In genomic region chr3:117629505-117629904, GRCh38 we compare ENCODE assay signal across 18 cellular contexts.
DNase-seq lines count a peak whose midpoint lies in the region; ATAC-seq and TF ChIP-seq lines count a peak whose summit lies in the region.
"Had no signal": no experiment of that assay in that cellular context is flagged by ENCODE, and none has a peak within 500 bp of the region (broad histone marks: within the 10 kb centered on the region; RNA-seq: fewer than 3 reads in every experiment).

No MANE protein-coding gene starts in this region.

- POLR2A ChIA-PET in SK-N-SH (lab: Yijun Ruan, JAX): no interaction called here

- H3K27ac ChIP-seq in SK-N-SH (ENCODE audit: low read depth in 2 of 2, low read length in 1 of 2) (peak overlapping the region; percentile 42 to 96; a peak in 3 of 4 replicates), neural progenitor cell (no peak overlapping the region), dorsolateral prefrontal cortex (no peak overlapping the region), tibial nerve (no peak overlapping the region)
- H3K27ac ChIP-seq: SK-N-MC had no signal

- H3K27me3 Mint-ChIP-seq in neural progenitor cell (ENCODE audit: insufficient read depth, low read depth): peaks cover 2% of the 10 kb centered on the region
- H3K27me3 Mint-ChIP-seq: T-cell had no signal

- H4K20me1 ChIP-seq in SK-N-SH (ENCODE audit: insufficient read depth): no peaks in the 10 kb centered on the region
- H4K20me1 ChIP-seq in neural progenitor cell (ENCODE audit: low read depth): no peaks in the 10 kb centered on the region

- no peak for TF ChIP-seq POLR2A in tibial nerve (IDR thresholded peaks at IDR 0.05)

- no peaks in the 10 kb centered on the region for H3K36me3 ChIP-seq in BE2C
- no peaks in the 10 kb centered on the region for H3K36me3 ChIP-seq in SK-N-SH (replicated peaks in 1 of 2; ENCODE audit: control insufficient read depth in 1 of 2, insufficient read depth in 2 of 2, low read length in 1 of 2)
- no peaks in the 10 kb centered on the region for H3K36me3 ChIP-seq in neural progenitor cell
- H3K36me3 ChIP-seq in tibial nerve: no peaks in the 10 kb centered on the region
- H3K36me3 ChIP-seq: MG63 had no signal

- H3K4me3 ChIP-seq in BE2C (ENCODE audit: low read depth, low read length) (peak overlapping the region; percentile 17), SK-N-SH (ENCODE audit: low read depth in 2 of 2, low read length in 1 of 2) (no peak overlapping the region), neural progenitor cell (no peak overlapping the region), dorsolateral prefrontal cortex (no peak overlapping the region), tibial nerve (no peak overlapping the region)
- H3K4me3 ChIP-seq: MG63, SK-N-MC had no signal

- H3K27me3 ChIP-seq in BE2C (no peaks in the 10 kb centered on the region), SK-N-SH (ENCODE audit: insufficient read depth) (no peaks in the 10 kb centered on the region), neural progenitor cell (no peaks in the 10 kb centered on the region), dorsolateral prefrontal cortex (no peaks in the 10 kb centered on the region), tibial nerve (no peaks in the 10 kb centered on the region)
- H3K27me3 ChIP-seq: MG63 had no signal

- DNase-seq in BE2C (peak; percentile 18), DMS 273 treated with DMSO at 0.1 percent for 48 hours (lab: John Stamatoyannopoulos, UW) (peak; percentile 46), SK-N-SH (peak; percentile 23), neural progenitor cell (ENCODE audit: low spot score) (no peak), dorsolateral prefrontal cortex (no peak), tibial nerve (ENCODE audit: low spot score in 2 of 2) (no peak), EL (no peak)
- DNase-seq: GDM1, H9, Karpas-422, NCI-H1694, OCI-M1, Right ventricle myocardium superior, T-cell had no signal

- no peak; the same call in none of the 2 replicates for TF ChIP-seq RAD21 in SK-N-SH (IDR thresholded peaks at IDR 0.05; ENCODE audit: low read length)

- no peaks in the 10 kb centered on the region for H3K9me3 ChIP-seq in BE2C
- H3K9me3 ChIP-seq in SK-N-SH: no peaks in the 10 kb centered on the region
- no peaks in the 10 kb centered on the region for H3K9me3 ChIP-seq in neural progenitor cell (ENCODE audit: low read depth)
- no peaks in the 10 kb centered on the region for H3K9me3 ChIP-seq in tibial nerve
- H3K9me3 ChIP-seq: MG63 had no signal

- 32% methylated on average over 9 of the region's 9 CpGs for WGBS in SK-N-SH (ENCODE audit: low lambda C conversion rate)
- WGBS in tibial nerve, 2 donors: 73 to 82% methylated on average over 9 of the region's 9 CpGs

- intact Hi-C loops in dorsolateral prefrontal cortex (cut with DNase I): no loop called here

- H3K4me1 ChIP-seq in BE2C: peaks cover 43% of the 10 kb centered on the region
- peaks cover 10 to 45% of the 10 kb centered on the region in 2 experiments; a peak in 3 of 4 replicates for H3K4me1 ChIP-seq in SK-N-SH (ENCODE audit: control insufficient read depth in 1 of 2, insufficient read depth in 2 of 2, low read depth in 1 of 2, low read length in 1 of 2)
- H3K4me1 ChIP-seq in neural progenitor cell: peaks cover 6% of the 10 kb centered on the region
- peaks cover 0 to 14% (median 0%) of the 10 kb centered on the region in 4 donors for H3K4me1 ChIP-seq in tibial nerve

- CTCF ChIA-PET in SK-N-SH (lab: Yijun Ruan, JAX): interaction anchor here (0.7 to 1.4 kb wide), 2 partner anchors 368 to 859 kb away, joined by 4 to 5 read pairs; no protein-coding TSS in a partner anchor

- H2AFZ ChIP-seq in SK-N-SH (ENCODE audit: low read depth): no peak overlapping the region
- no peak overlapping the region for H2AFZ ChIP-seq in neural progenitor cell (replicated peaks)

- H3K9me3 Mint-ChIP-seq in neural progenitor cell: no peaks in the 10 kb centered on the region
- H3K9me3 Mint-ChIP-seq: H9 had no signal

- H3K9ac ChIP-seq in SK-N-SH (no peak overlapping the region), neural progenitor cell (no peak overlapping the region)

- peaks cover 7% of the 10 kb centered on the region for H3K4me1 Mint-ChIP-seq in neural progenitor cell
- H3K4me1 Mint-ChIP-seq: CD14-positive monocyte, T-cell had no signal

- no peaks in the 10 kb centered on the region for H3K36me3 Mint-ChIP-seq in neural progenitor cell
- H3K36me3 Mint-ChIP-seq: CD14-positive monocyte, T-cell had no signal

- H3K9me2 ChIP-seq in SK-N-SH: no peaks in the 10 kb centered on the region

- H3K4me3 Mint-ChIP-seq in neural progenitor cell: no peak overlapping the region
- H3K4me3 Mint-ChIP-seq: CD14-positive monocyte, H9, T-cell had no signal

- H3K4me2 ChIP-seq in SK-N-SH (peak overlapping the region; percentile 59; the same call in 1 of the 2 replicates), neural progenitor cell (no peak overlapping the region)

- no peak for TF ChIP-seq CTCF in BE2C (IDR thresholded peaks at IDR 0.05; ENCODE audit: low read depth, low read length)
- no peak for TF ChIP-seq CTCF in SK-N-SH (IDR thresholded peaks at IDR 0.05)
- no peak for TF ChIP-seq CTCF in neural progenitor cell (IDR thresholded peaks at IDR 0.05)
- TF ChIP-seq CTCF in dorsolateral prefrontal cortex (IDR thresholded peaks at IDR 0.05 in 54 of 56, conservative IDR thresholded peaks at IDR 0.05 in 2 of 56; ENCODE audit: low read depth in 1 of 56, partially characterized antibody in 56 of 56): no peak
- TF ChIP-seq CTCF in tibial nerve (IDR thresholded peaks at IDR 0.05): no peak

- peak in 1 of 2 experiments; percentile 84; a peak in 2 of 4 replicates for TF ChIP-seq EP300 in SK-N-SH (IDR thresholded peaks at IDR 0.05; ENCODE audit: borderline replicate concordance in 1 of 2, low read depth in 1 of 2, low read length in 1 of 2)
- TF ChIP-seq EP300 in tibial nerve (IDR thresholded peaks at IDR 0.05): no peak

- H3F3A ChIP-seq in SK-N-SH (replicated peaks; ENCODE audit: insufficient read depth) (no peaks in the 10 kb centered on the region), neural progenitor cell (ENCODE audit: low read depth) (no peaks in the 10 kb centered on the region)

- H3K79me2 ChIP-seq in SK-N-SH (ENCODE audit: insufficient read depth): no peaks in the 10 kb centered on the region
- H3K79me2 ChIP-seq in neural progenitor cell (ENCODE audit: low read depth): no peaks in the 10 kb centered on the region

- peak overlapping the region; percentile 54 for H3K27ac Mint-ChIP-seq in neural progenitor cell
- H3K27ac Mint-ChIP-seq: CD14-positive monocyte, T-cell had no signal

- no peak for ATAC-seq in GM19455 (IDR thresholded peaks at IDR 0.05; ENCODE audit: unreplicated experiment)
- ATAC-seq: T-cell had no signal

TF ChIP-seq in SK-N-SH, 30 proteins besides CTCF, POLR2A, EP300 and RAD21:
- TF ChIP-seq MXI1 (IDR thresholded peaks at IDR 0.05; ENCODE audit: low read depth, low read length): peak; percentile 7; the same call in 1 of the 2 replicates
- TF ChIP-seq RCOR1 (IDR thresholded peaks at IDR 0.05; ENCODE audit: low read length): peak; percentile 68; the same call in 1 of the 2 replicates
- TF ChIP-seq SMC3 (IDR thresholded peaks at IDR 0.05; ENCODE audit: low read depth, low read length): no peak
- TF ChIP-seq, protein P1, sequence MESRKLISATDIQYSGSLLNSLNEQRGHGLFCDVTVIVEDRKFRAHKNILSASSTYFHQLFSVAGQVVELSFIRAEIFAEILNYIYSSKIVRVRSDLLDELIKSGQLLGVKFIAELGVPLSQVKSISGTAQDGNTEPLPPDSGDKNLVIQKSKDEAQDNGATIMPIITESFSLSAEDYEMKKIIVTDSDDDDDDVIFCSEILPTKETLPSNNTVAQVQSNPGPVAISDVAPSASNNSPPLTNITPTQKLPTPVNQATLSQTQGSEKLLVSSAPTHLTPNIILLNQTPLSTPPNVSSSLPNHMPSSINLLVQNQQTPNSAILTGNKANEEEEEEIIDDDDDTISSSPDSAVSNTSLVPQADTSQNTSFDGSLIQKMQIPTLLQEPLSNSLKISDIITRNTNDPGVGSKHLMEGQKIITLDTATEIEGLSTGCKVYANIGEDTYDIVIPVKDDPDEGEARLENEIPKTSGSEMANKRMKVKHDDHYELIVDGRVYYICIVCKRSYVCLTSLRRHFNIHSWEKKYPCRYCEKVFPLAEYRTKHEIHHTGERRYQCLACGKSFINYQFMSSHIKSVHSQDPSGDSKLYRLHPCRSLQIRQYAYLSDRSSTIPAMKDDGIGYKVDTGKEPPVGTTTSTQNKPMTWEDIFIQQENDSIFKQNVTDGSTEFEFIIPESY (IDR thresholded peaks at IDR 0.05; ENCODE audit: borderline replicate concordance, low read depth): no peak
- peak; percentile 16 for TF ChIP-seq GATA2 (CRISPR knock-in tag; IDR thresholded peaks at IDR 0.05)
- TF ChIP-seq, protein P2, sequence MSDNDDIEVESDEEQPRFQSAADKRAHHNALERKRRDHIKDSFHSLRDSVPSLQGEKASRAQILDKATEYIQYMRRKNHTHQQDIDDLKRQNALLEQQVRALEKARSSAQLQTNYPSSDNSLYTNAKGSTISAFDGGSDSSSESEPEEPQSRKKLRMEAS (IDR thresholded peaks at IDR 0.05; ENCODE audit: low read depth): no peak
- no peak for TF ChIP-seq SIN3A (IDR thresholded peaks at IDR 0.05; ENCODE audit: borderline replicate concordance, low read depth, low read length)

Comparison
In these comparisons a context has a peak if more than half of its experiments do, and no peak if none do; other contexts are left out.
1. DNase-seq: peak in BE2C (single experiment), DMS 273 treated with DMSO at 0.1 percent for 48 hours (single experiment) and SK-N-SH (single experiment); none in neural progenitor cell (single experiment), dorsolateral prefrontal cortex (0 of 10), tibial nerve (0 of 2) and EL (single experiment).
2. H3K27ac ChIP-seq: peak in SK-N-SH (2 of 2); none in neural progenitor cell (single experiment), dorsolateral prefrontal cortex (0 of 59) and tibial nerve (0 of 4).